In genomic region chr1:39766466-39766865, GRCh38 we compare ENCODE assay signal across 1 cellular context. TPM values are rescaled to one million over a fixed set of nuclear protein-coding genes. Genes with fewer than 3 reads are reported as not detected.
"Had no signal": no experiment of that assay in that cellular context is flagged by ENCODE, and none has a peak within 500 bp of the region (broad histone marks: within the 10 kb centered on the region; RNA-seq: fewer than 3 reads in every experiment).

No MANE protein-coding gene starts in this region.

RNA-seq across cellular contexts. Expression of gene OXCT2, which starts 4.7 kb away (rescaled TPM):
- total RNA-seq: chondrocyte had no signal
